18 cellular contexts compared by ENCODE assay signal in genomic region chr22:19359554-19360299, GRCh38.
DNase-seq lines count a peak whose midpoint lies in the region; ATAC-seq and TF ChIP-seq lines count a peak whose summit lies in the region.
"Had no signal": no experiment of that assay in that cellular context is flagged by ENCODE, and none has a peak within 500 bp of the region (broad histone marks: within the 10 kb centered on the region; RNA-seq: fewer than 3 reads in every experiment).

No MANE protein-coding gene starts in this region.

- no peaks in the 10 kb centered on the region for H3K9me3 Mint-ChIP-seq in stimulated activated naive CD8-positive, alpha-beta T cell treated with anti-CD3 and anti-CD28 coated beads, Interleukin-15, Interleukin-2, amounts not matched to agents 100 ng/mL and 50 ng/mL, for 24 hours
- no peaks in the 10 kb centered on the region for H3K9me3 Mint-ChIP-seq in central memory CD8-positive, alpha-beta T cell
- H3K9me3 Mint-ChIP-seq in osteocyte (ENCODE audit: unreplicated experiment), result no peaks in the 10 kb centered on the region
- no peaks in the 10 kb centered on the region for H3K9me3 Mint-ChIP-seq in chondrocyte (ENCODE audit: low read depth)
- H3K9me3 Mint-ChIP-seq: CD8-positive, alpha-beta T cell had no signal

- H3K27ac Mint-ChIP-seq in stimulated activated naive CD8-positive, alpha-beta T cell treated with anti-CD3 and anti-CD28 coated beads, Interleukin-15, Interleukin-2, amounts not matched to agents 100 ng/mL and 50 ng/mL, for 24 hours, result peak overlapping the region; percentile 41
- H3K27ac Mint-ChIP-seq in central memory CD8-positive, alpha-beta T cell (ENCODE audit: low read depth), result peak overlapping the region; percentile 19
- H3K27ac Mint-ChIP-seq in osteocyte (ENCODE audit: unreplicated experiment), result no peak overlapping the region
- no peak overlapping the region for H3K27ac Mint-ChIP-seq in chondrocyte (ENCODE audit: unreplicated experiment)
- H3K27ac Mint-ChIP-seq: CD8-positive, alpha-beta T cell had no signal

- ATAC-seq in stimulated activated naive CD8-positive, alpha-beta T cell treated with anti-CD3 and anti-CD28 coated beads, Interleukin-15, Interleukin-2, amounts not matched to agents 100 U/mL and 50 U/mL, for 24 hours, result no peak
- no peak for ATAC-seq in central memory CD8-positive, alpha-beta T cell (replicated peaks; ENCODE audit: extremely low read depth, poor library complexity, severe bottlenecking)
- ATAC-seq in HG03025 (IDR thresholded peaks at IDR 0.05; ENCODE audit: low FRiP score, unreplicated experiment), result no peak
- ATAC-seq: CD8-positive, alpha-beta T cell; PC-3 had no signal

- H3K27me3 Mint-ChIP-seq in stimulated activated naive CD8-positive, alpha-beta T cell treated with anti-CD3 and anti-CD28 coated beads, Interleukin-15, Interleukin-2, amounts not matched to agents 100 ng/mL and 50 ng/mL, for 24 hours, result no peaks in the 10 kb centered on the region
- H3K27me3 Mint-ChIP-seq in central memory CD8-positive, alpha-beta T cell, result no peaks in the 10 kb centered on the region
- H3K27me3 Mint-ChIP-seq in osteocyte (ENCODE audit: unreplicated experiment) (no peaks in the 10 kb centered on the region), chondrocyte (ENCODE audit: low read depth) (no peaks in the 10 kb centered on the region)

- H3K4me1 Mint-ChIP-seq in stimulated activated naive CD8-positive, alpha-beta T cell treated with anti-CD3 and anti-CD28 coated beads, Interleukin-15, Interleukin-2, amounts not matched to agents 100 ng/mL and 50 ng/mL, for 24 hours (ENCODE audit: low read depth), result peaks cover 23% of the 10 kb centered on the region
- H3K4me1 Mint-ChIP-seq in central memory CD8-positive, alpha-beta T cell, result peaks cover 3% of the 10 kb centered on the region
- H3K4me1 Mint-ChIP-seq in osteocyte (ENCODE audit: unreplicated experiment) (no peaks in the 10 kb centered on the region), chondrocyte (ENCODE audit: low read depth) (no peaks in the 10 kb centered on the region)

- TF ChIP-seq CTCF in osteocyte (IDR thresholded peaks at IDR 0.05) (no peak), chondrocyte (IDR thresholded peaks at IDR 0.05) (no peak)

- no peak for DNase-seq in stimulated activated naive CD8-positive, alpha-beta T cell treated with anti-CD3 and anti-CD28 coated beads, Interleukin-15, Interleukin-2, amounts not matched to agents 100 U/mL and 50 U/mL, for 24 hours
- no peak for DNase-seq in central memory CD8-positive, alpha-beta T cell (ENCODE audit: low spot score in 2 of 2)
- DNase-seq in osteocyte (ENCODE audit: extremely low spot score, unreplicated experiment) (peak; percentile 71), AG08396 (ENCODE audit: low spot score) (no peak), chondrocyte (ENCODE audit: low spot score) (no peak)
- DNase-seq: Calu3, DMS53, EL, NCI-H1436, NCI-H1930, NCI-H345, NCI-H524 treated with DMSO at 0.1 percent for 48 hours, PC-3, RPMI8226, SHP77 treated with DMSO at 0.1 percent for 48 hours had no signal

- H3K4me3 Mint-ChIP-seq in stimulated activated naive CD8-positive, alpha-beta T cell treated with anti-CD3 and anti-CD28 coated beads, Interleukin-15, Interleukin-2, amounts not matched to agents 100 ng/mL and 50 ng/mL, for 24 hours, result no peak overlapping the region
- no peak overlapping the region for H3K4me3 Mint-ChIP-seq in central memory CD8-positive, alpha-beta T cell
- H3K4me3 Mint-ChIP-seq in osteocyte (ENCODE audit: unreplicated experiment), result no peak overlapping the region
- H3K4me3 Mint-ChIP-seq in chondrocyte (ENCODE audit: unreplicated experiment), result no peak overlapping the region
- H3K4me3 Mint-ChIP-seq: CD8-positive, alpha-beta T cell had no signal

- peaks cover 55% of the 10 kb centered on the region for H3K36me3 Mint-ChIP-seq in stimulated activated naive CD8-positive, alpha-beta T cell treated with anti-CD3 and anti-CD28 coated beads, Interleukin-15, Interleukin-2, amounts not matched to agents 100 ng/mL and 50 ng/mL, for 24 hours (ENCODE audit: low read depth)
- peaks cover 37% of the 10 kb centered on the region for H3K36me3 Mint-ChIP-seq in central memory CD8-positive, alpha-beta T cell (ENCODE audit: insufficient read depth)
- H3K36me3 Mint-ChIP-seq in osteocyte (ENCODE audit: unreplicated experiment), result peaks cover 26% of the 10 kb centered on the region
- H3K36me3 Mint-ChIP-seq in chondrocyte (ENCODE audit: low read depth), result peaks cover 33% of the 10 kb centered on the region

Comparison
In these comparisons a context has a peak if more than half of its experiments do, and no peak if none do; other contexts are left out.
1. H3K27ac Mint-ChIP-seq: peak in stimulated activated naive CD8-positive, alpha-beta T cell treated with anti-CD3 and anti-CD28 coated beads, Interleukin-15, Interleukin-2, amounts not matched to agents 100 ng/mL and 50 ng/mL, for 24 hours (single experiment) and central memory CD8-positive, alpha-beta T cell (single experiment); none in osteocyte (single experiment) and chondrocyte (single experiment).